14 cellular contexts compared by ENCODE assay signal in genomic region chr7:6621195-6622128, GRCh38. TPM values are rescaled to one million over a fixed set of nuclear protein-coding genes. Genes with fewer than 3 reads are reported as not detected.
DNase-seq lines count a peak whose midpoint lies in the region; ATAC-seq and TF ChIP-seq lines count a peak whose summit lies in the region.
"Had no signal": no experiment of that assay in that cellular context is flagged by ENCODE, and none has a peak within 500 bp of the region (broad histone marks: within the 10 kb centered on the region; RNA-seq: fewer than 3 reads in every experiment).

No MANE protein-coding gene starts in this region.

- TF ChIP-seq CTCF in CD14-positive monocyte (IDR thresholded peaks at IDR 0.05) (no peak), GM12865 (IDR thresholded peaks at IDR 0.05; ENCODE audit: insufficient read depth, low read depth, low read length, missing control alignments) (no peak), mucosa of descending colon (IDR thresholded peaks at IDR 0.05) (no peak)

- DNase-seq in CD14-positive monocyte (ENCODE audit: low spot score) (no peak), GM12865 (ENCODE audit: low read depth) (peak; percentile 29), mucosa of descending colon (no peak), NOMO-1 treated with DMSO at 0.1 percent for 48 hours (lab: John Stamatoyannopoulos, UW; ENCODE audit: unreplicated experiment) (no peak), SK-N-DZ (ENCODE audit: low spot score) (no peak), EL (no peak)
- DNase-seq: aorta, BE2C, left cardiac atrium, NCI-H510A treated with DMSO at 0.1 percent for 48 hours had no signal

- H3K4me1 Mint-ChIP-seq in CD14-positive monocyte = peaks cover 21% of the 10 kb centered on the region

- no peaks in the 10 kb centered on the region for H3K9me3 ChIP-seq in mucosa of descending colon
- H3K9me3 ChIP-seq: BE2C, thoracic aorta had no signal

- H3K9me3 Mint-ChIP-seq in CD14-positive monocyte = peaks cover 6 to 21% (median 13%) of the 10 kb centered on the region in 7 donors
- H3K9me3 Mint-ChIP-seq: dendritic cell treated with granulocyte-macrophage colony-stimulating factor and Interleukin-4, amounts not matched to agents 40 ng/mL and 50 ng/mL, for 4 days had no signal

- no peak overlapping the region for H3K4me3 ChIP-seq in GM12865 (ENCODE audit: low read depth, low read length)
- H3K4me3 ChIP-seq in mucosa of descending colon = no peak overlapping the region
- H3K4me3 ChIP-seq: thoracic aorta had no signal

- no peaks in the 10 kb centered on the region for H3K4me1 ChIP-seq in mucosa of descending colon (ENCODE audit: low read depth)
- H3K4me1 ChIP-seq: BE2C had no signal

- peak overlapping the region; percentile 37 to 61 for H3K4me3 Mint-ChIP-seq in CD14-positive monocyte
- H3K4me3 Mint-ChIP-seq: dendritic cell treated with granulocyte-macrophage colony-stimulating factor and Interleukin-4, amounts not matched to agents 40 ng/mL and 50 ng/mL, for 4 days had no signal

- H3K36me3 ChIP-seq in mucosa of descending colon (ENCODE audit: low read depth) = no peaks in the 10 kb centered on the region
- H3K36me3 ChIP-seq: BE2C had no signal

- peak; percentile 6 for ATAC-seq in mucosa of descending colon
- no peak for ATAC-seq in GM21390 (IDR thresholded peaks at IDR 0.05; ENCODE audit: unreplicated experiment)
- ATAC-seq: left cardiac atrium had no signal

- peaks cover 23 to 30% (median 28%) of the 10 kb centered on the region in 3 donors for H3K27me3 Mint-ChIP-seq in CD14-positive monocyte (ENCODE audit: low read depth in 3 of 3)

- intact Hi-C loops in CD14-positive monocyte (cut with micrococcal nuclease) (no loop called here), mucosa of descending colon (cut with DNase I, micrococcal nuclease) (no loop called here)

- peaks cover 0 to 1% of the 10 kb centered on the region in 2 donors for H3K36me3 Mint-ChIP-seq in CD14-positive monocyte

- H3K27ac Mint-ChIP-seq in CD14-positive monocyte = no peak overlapping the region
- H3K27ac Mint-ChIP-seq: dendritic cell treated with granulocyte-macrophage colony-stimulating factor and Interleukin-4, amounts not matched to agents 40 ng/mL and 50 ng/mL, for 4 days had no signal

TF ChIP-seq in PFSK-1, 5 proteins besides CTCF, POLR2A, EP300 and RAD21:
- peak; percentile 74 for TF ChIP-seq FOXP2 (optimal IDR thresholded peaks at IDR 0.05; ENCODE audit: borderline replicate concordance, extremely low read depth, extremely low read length, insufficient read depth)
- no peak for TF ChIP-seq POLR2AphosphoS5 (IDR thresholded peaks at IDR 0.05; ENCODE audit: low read depth, low read length)
TF ChIP-seq in PFSK-1: peak in this region for 1.

RNA-seq across cellular contexts. Expression of gene ZNF853, which starts 6.1 kb away (rescaled TPM):
- not detected for polyA plus RNA-seq in CD14-positive monocyte
- 3.9 TPM for polyA plus RNA-seq in PFSK-1 (2012; ENCODE audit: insufficient read length, low read depth)
- 10 to 100 TPM in 1 of 3 donors, 1 to 10 TPM in 1, under 1 TPM in 1; 0.84 to 19.9 (median 1.4) TPM for total RNA-seq in mucosa of descending colon
- 7.3 and 7.5 TPM in 2 replicates for polyA plus RNA-seq in SK-N-DZ (2014; cell fraction: cytosol; rRNA removed)
- polyA plus RNA-seq in SK-N-DZ (2014; cell fraction: nucleus; rRNA removed) = 7.7 and 10.7 TPM in 2 replicates

RNA-seq across cellular contexts. Expression of gene ZNF316, which starts 15.7 kb away (rescaled TPM):
- 1 to 10 TPM in 1 of 2 donors, under 1 TPM in 1; 0.66 to 1.2 TPM for polyA plus RNA-seq in CD14-positive monocyte
- 35.0 TPM for polyA plus RNA-seq in PFSK-1 (2012; ENCODE audit: insufficient read length, low read depth)
- 10 to 100 TPM; 22.3 to 40.9 (median 24.1) TPM for total RNA-seq in mucosa of descending colon
- 10.8 and 19.4 TPM in 2 replicates for polyA plus RNA-seq in SK-N-DZ (2014; cell fraction: cytosol; rRNA removed)
- 51.0 and 57.6 TPM in 2 replicates for polyA plus RNA-seq in SK-N-DZ (2014; cell fraction: nucleus; rRNA removed)

RNA-seq across cellular contexts. Expression of gene INTS15, which starts 31.6 kb away (rescaled TPM):
- polyA plus RNA-seq in CD14-positive monocyte = 10 to 100 TPM; 16.9 to 17.2 TPM
- polyA plus RNA-seq in PFSK-1 (2012; ENCODE audit: insufficient read length, low read depth) = 50.6 TPM
- 10 to 100 TPM; 24.5 to 38.5 (median 26.2) TPM for total RNA-seq in mucosa of descending colon
- polyA plus RNA-seq in SK-N-DZ (2014; cell fraction: cytosol; rRNA removed) = 24.2 and 27.5 TPM in 2 replicates
- polyA plus RNA-seq in SK-N-DZ (2014; cell fraction: nucleus; rRNA removed) = 20.3 and 36.4 TPM in 2 replicates

RNA-seq across cellular contexts. Expression of gene ZDHHC4, which starts 44.2 kb away (rescaled TPM):
- polyA plus RNA-seq in CD14-positive monocyte = 10 to 100 TPM; 52.9 to 55.6 TPM
- not detected for polyA plus RNA-seq in PFSK-1 (2012; ENCODE audit: insufficient read length, low read depth)
- total RNA-seq in mucosa of descending colon = 10 to 100 TPM; 40.4 to 55.9 (median 41.7) TPM
- polyA plus RNA-seq in SK-N-DZ (2014; cell fraction: cytosol; rRNA removed) = 100.0 and 101 TPM in 2 replicates
- 89.4 and 113 TPM in 2 replicates for polyA plus RNA-seq in SK-N-DZ (2014; cell fraction: nucleus; rRNA removed)
